In genomic region chr2:144938308-144938709, GRCh38 we compare ENCODE assay signal across 8 cellular contexts.
DNase-seq lines count a peak whose midpoint lies in the region; ATAC-seq and TF ChIP-seq lines count a peak whose summit lies in the region.

No MANE protein-coding gene starts in this region.

- peak; percentile 43 for DNase-seq in AG20443 (ENCODE audit: low spot score)
- peak; percentile 41 for DNase-seq in globus pallidus (ENCODE audit: low spot score)
- no peak for DNase-seq in NK-92 (lab: John Stamatoyannopoulos, UW; ENCODE audit: unreplicated experiment)
- no peak for DNase-seq in amygdala (lab: John Stamatoyannopoulos, UW)
- DNase-seq in GM23338 (ENCODE audit: low spot score): no peak

- H3K36me3 Mint-ChIP-seq in GM23338 (ENCODE audit: low read depth): no peaks in the 10 kb centered on the region

- TF ChIP-seq CTCF in parathyroid adenoma (IDR thresholded peaks at IDR 0.05) (no peak), GM23338 (conservative IDR thresholded peaks at IDR 0.05; ENCODE audit: low read depth in 2 of 2) (no peak)

- no peaks in the 10 kb centered on the region for H3K27me3 Mint-ChIP-seq in GM23338 (ENCODE audit: insufficient read depth, low read depth, poor library complexity)

- H3K4me1 ChIP-seq in parathyroid adenoma: no peaks in the 10 kb centered on the region
- H3K4me1 ChIP-seq in GM23338 (ENCODE audit: insufficient read depth): no peaks in the 10 kb centered on the region

- H3K9me3 Mint-ChIP-seq in GM23338: no peaks in the 10 kb centered on the region

- H3K79me2 ChIP-seq in parathyroid adenoma: no peaks in the 10 kb centered on the region
- H3K79me2 ChIP-seq in GM23338 (replicated peaks; ENCODE audit: insufficient read depth): no peaks in the 10 kb centered on the region

- no peaks in the 10 kb centered on the region for H3K36me3 ChIP-seq in parathyroid adenoma (ENCODE audit: control insufficient read depth, insufficient read depth, low read length)
- H3K36me3 ChIP-seq in GM23338 (ENCODE audit: insufficient read depth): no peaks in the 10 kb centered on the region

- H3K4me2 ChIP-seq in parathyroid adenoma (ENCODE audit: low read length): peak overlapping the region; percentile 2
- H3K4me2 ChIP-seq in GM23338: no peak overlapping the region

- no peak overlapping the region for H3K27ac Mint-ChIP-seq in GM23338

- no peak overlapping the region for H3K4me3 Mint-ChIP-seq in GM23338

- H3K27me3 ChIP-seq in parathyroid adenoma (ENCODE audit: control insufficient read depth, insufficient read depth, low read length) (no peaks in the 10 kb centered on the region), GM23338 (ENCODE audit: insufficient read depth) (no peaks in the 10 kb centered on the region)

- H4K20me1 ChIP-seq in GM23338 (replicated peaks; ENCODE audit: insufficient read depth): no peaks in the 10 kb centered on the region

- ATAC-seq in SK-N-SH treated with all-trans-retinoic acid at 6 μM for 48 hours (peak; percentile 84), GM21723 (IDR thresholded peaks at IDR 0.05; ENCODE audit: unreplicated experiment) (no peak), GM23338 (no peak)

- H2AFZ ChIP-seq in parathyroid adenoma: peak overlapping the region; percentile 16
- H2AFZ ChIP-seq in GM23338: no peak overlapping the region; the same call in 1 of the 2 replicates

- H3F3A ChIP-seq in GM23338 (replicated peaks; ENCODE audit: low read depth): no peaks in the 10 kb centered on the region

- H3K4me1 Mint-ChIP-seq in GM23338: no peaks in the 10 kb centered on the region

- no peaks in the 10 kb centered on the region for H3K9me2 ChIP-seq in GM23338 (ENCODE audit: insufficient read depth)

- H3K9ac ChIP-seq in parathyroid adenoma: no peak overlapping the region

- no peaks in the 10 kb centered on the region for H3K9me3 ChIP-seq in parathyroid adenoma (ENCODE audit: control insufficient read depth, low read length)

- no peak overlapping the region for H3K27ac ChIP-seq in parathyroid adenoma
- H3K27ac ChIP-seq in GM23338 (ENCODE audit: low read depth): no peak overlapping the region

- H3K4me3 ChIP-seq in parathyroid adenoma (ENCODE audit: low read depth, low read length) (no peak overlapping the region), GM23338 (no peak overlapping the region)

TF ChIP-seq in SK-N-SH treated with all-trans-retinoic acid at 6 μM for 48 hours, 23 proteins besides CTCF, POLR2A, EP300 and RAD21 (continues in another document):
- TF ChIP-seq BACH2 (CRISPR knock-in tag; IDR thresholded peaks at IDR 0.05; ENCODE audit: borderline replicate concordance) (no peak), ESRRG (CRISPR knock-in tag; IDR thresholded peaks at IDR 0.05) (no peak), OSR1 (CRISPR knock-in tag; IDR thresholded peaks at IDR 0.05) (no peak), ZNF70 (CRISPR knock-in tag; IDR thresholded peaks at IDR 0.05) (no peak), CREB5 (CRISPR knock-in tag; IDR thresholded peaks at IDR 0.05; ENCODE audit: low read depth) (peak; percentile 54; the same call in 1 of the 2 replicates), ZC3H10 (CRISPR knock-in tag; IDR thresholded peaks at IDR 0.05) (peak; percentile 90), CSRNP3 (CRISPR knock-in tag; IDR thresholded peaks at IDR 0.05) (peak; percentile 48; the same call in 1 of the 2 replicates), ISL1 (CRISPR knock-in tag; IDR thresholded peaks at IDR 0.05) (peak; percentile 95), ZFP3 (CRISPR knock-in tag; IDR thresholded peaks at IDR 0.05) (0 out of 2 replicates have a peak, but pooled peaks have one; percentile 17), ZNF565 (CRISPR knock-in tag; conservative IDR thresholded peaks at IDR 0.05; ENCODE audit: low read depth) (no peak), TCF4 (CRISPR knock-in tag; IDR thresholded peaks at IDR 0.05; ENCODE audit: borderline replicate concordance) (peak; percentile 64; the same call in 1 of the 2 replicates)

TF ChIP-seq in GM23338, 12 proteins besides CTCF, POLR2A, EP300 and RAD21:
- no peak for TF ChIP-seq STAT1 (IDR thresholded peaks at IDR 0.05; ENCODE audit: unreplicated experiment)
- no peak for TF ChIP-seq NANOG (IDR thresholded peaks at IDR 0.05; ENCODE audit: borderline replicate concordance)
- TF ChIP-seq JUNB (IDR thresholded peaks at IDR 0.05; ENCODE audit: unreplicated experiment): no peak
- no peak for TF ChIP-seq EZH2 (IDR thresholded peaks at IDR 0.05; ENCODE audit: low read depth, unreplicated experiment)

Comparison
In these comparisons a context has a peak if more than half of its experiments do, and no peak if none do; other contexts are left out.
1. DNase-seq: peak in AG20443 (single experiment) and globus pallidus (single experiment); none in NK-92 (single experiment), amygdala (0 of 56) and GM23338 (single experiment).